Comparison of ENCODE assay signal across 17 cellular contexts in genomic region chr11:105100976-105101630, GRCh38. TPM values are rescaled to one million over a fixed set of nuclear protein-coding genes. Genes with fewer than 3 reads are reported as not detected.
DNase-seq lines count a peak whose midpoint lies in the region; ATAC-seq, FAIRE-seq and TF ChIP-seq lines count a peak whose summit lies in the region.
"Had no signal": no experiment of that assay in that cellular context is flagged by ENCODE, and none has a peak within 500 bp of the region (broad histone marks: within the 10 kb centered on the region; RNA-seq: fewer than 3 reads in every experiment).

No MANE protein-coding gene starts in this region.

- DNase-seq in right lobe of liver (no peak), HepG2 (ENCODE audit: low spot score) (no peak), SKM-1 treated with dmso at 0.1 percent for 144 hours (lab: John Stamatoyannopoulos, UW; ENCODE audit: unreplicated experiment) (peak; percentile 38), upper lobe of right lung (no peak), NCI-H526 (lab: John Stamatoyannopoulos, UW) (no peak), GM13977 (ENCODE audit: low spot score) (no peak)
- DNase-seq: aorta, dermis blood vessel endothelial cell, foreskin fibroblast, NCI-H2227 treated with DMSO at 0.1 percent for 48 hours, stomach had no signal

- no peak overlapping the region for H3K27ac ChIP-seq in right lobe of liver
- H3K27ac ChIP-seq in HepG2 (ENCODE audit: extremely low read length, insufficient read depth, low read length) = no peak overlapping the region
- H3K27ac ChIP-seq in esophagus (ENCODE audit: low read depth in 2 of 2, low read length in 1 of 2) = peak overlapping the region; percentile 66 to 73
- H3K27ac ChIP-seq in upper lobe of right lung = no peak overlapping the region

- intact Hi-C loops in right lobe of liver (cut with DNase I) (no loop called here), HepG2 (cut with micrococcal nuclease; ENCODE audit: unreplicated experiment) (no loop called here), upper lobe of right lung (cut with DNase I) (no loop called here)

- FAIRE-seq in HepG2 (lab: Jason Lieb, UNC) = no peak
- FAIRE-seq: H1, islet of Langerhans had no signal

- in situ Hi-C loops in HepG2 (cut with HindIII; ENCODE audit: extremely low pct_ligation_motif_present, low pct_unique_long_range_greater_than_20kb) = no loop called here
- in situ Hi-C loops in GM13977 (cut with MboI; ENCODE audit: low pct_unique_long_range_greater_than_20kb, low sequenced_read_pairs, unreplicated experiment) = no loop called here

- BruUV-seq in HepG2 (replicated peaks; lab: Mats Ljungman, UMichigan) = no TSS peak

- TF ChIP-seq EP300 in HepG2 (IDR thresholded peaks at IDR 0.05; ENCODE audit: low read depth in 2 of 2, low read length in 2 of 2) (no peak), HepG2 (CRISPR knock-in tag; IDR thresholded peaks at IDR 0.05; ENCODE audit: borderline replicate concordance) (no peak)

- ATAC-seq in right lobe of liver = peak in 3 of 4 donors; percentile 6 to 47 (median 26)
- ATAC-seq in HepG2 = no peak
- peak; percentile 78 for ATAC-seq in upper lobe of right lung
- ATAC-seq in HG03108 (IDR thresholded peaks at IDR 0.05; ENCODE audit: unreplicated experiment) = no peak

- CTCF ChIA-PET in HepG2 (lab: Yijun Ruan, JAX; ENCODE audit: low intra/inter-chr PET ratio, low total read pairs) = no interaction called here

- H3K79me2 ChIP-seq in HepG2 (ENCODE audit: insufficient read depth, low read length) = no peaks in the 10 kb centered on the region

- H3K9me3 ChIP-seq in right lobe of liver = no peaks in the 10 kb centered on the region
- H3K9me3 ChIP-seq in HepG2 (ENCODE audit: low read length) = no peaks in the 10 kb centered on the region
- no peaks in the 10 kb centered on the region for H3K9me3 ChIP-seq in esophagus (ENCODE audit: control insufficient read depth in 2 of 2, insufficient read depth in 1 of 2, low read depth in 1 of 2, low read length in 1 of 2)
- no peaks in the 10 kb centered on the region for H3K9me3 ChIP-seq in upper lobe of right lung
- H3K9me3 ChIP-seq: stomach had no signal

- TF ChIP-seq POLR2A in right lobe of liver (IDR thresholded peaks at IDR 0.05) (no peak), HepG2 (IDR thresholded peaks at IDR 0.05; ENCODE audit: insufficient read depth in 1 of 2, low read depth in 2 of 2, low read length in 2 of 2) (no peak)

- H3K4me1 ChIP-seq in right lobe of liver (no peaks in the 10 kb centered on the region), HepG2 (ENCODE audit: insufficient read depth, low read length) (no peaks in the 10 kb centered on the region), esophagus (ENCODE audit: control insufficient read depth in 2 of 2, insufficient read depth in 2 of 2, low read length in 1 of 2) (no peaks in the 10 kb centered on the region), upper lobe of right lung (no peaks in the 10 kb centered on the region)
- H3K4me1 ChIP-seq: stomach had no signal

- no peak overlapping the region for H3K9ac ChIP-seq in HepG2 (ENCODE audit: insufficient read depth, low read depth, low read length)

- no peak overlapping the region for H2AFZ ChIP-seq in HepG2 (ENCODE audit: low read length)

- H3K36me3 ChIP-seq in right lobe of liver = no peaks in the 10 kb centered on the region
- H3K36me3 ChIP-seq in HepG2 (replicated peaks in 1 of 2; ENCODE audit: control insufficient read depth in 1 of 2, insufficient read depth in 2 of 2, low read length in 2 of 2) = no peaks in the 10 kb centered on the region
- H3K36me3 ChIP-seq in esophagus (ENCODE audit: control insufficient read depth in 2 of 2, insufficient read depth in 2 of 2, low read length in 1 of 2) = no peaks in the 10 kb centered on the region
- H3K36me3 ChIP-seq in upper lobe of right lung = no peaks in the 10 kb centered on the region
- H3K36me3 ChIP-seq: stomach had no signal

- no peaks in the 10 kb centered on the region for H4K20me1 ChIP-seq in HepG2 (ENCODE audit: insufficient read depth, low read length)

- H3K4me2 ChIP-seq in HepG2 (ENCODE audit: low read depth, low read length) = no peak overlapping the region

- no peak for TF ChIP-seq RAD21 in HepG2 (CRISPR knock-in tag; IDR thresholded peaks at IDR 0.05)

- WGBS in right lobe of liver (ENCODE audit: insufficient coverage, low coverage, low lambda C conversion rate, missing lambda C conversion rate) = 55% methylated on average over 2 of the region's 2 CpGs
- WGBS in HepG2 (ENCODE audit: low lambda C conversion rate) = 0% methylated on average over 2 of the region's 2 CpGs
- 45 to 58% methylated on average over 2 of the region's 2 CpGs for WGBS in esophagus, 2 donors

- POLR2A ChIA-PET in HepG2 (lab: Yijun Ruan, JAX) = no interaction called here

- H3K4me3 ChIP-seq in right lobe of liver = no peak overlapping the region
- H3K4me3 ChIP-seq in HepG2 (replicated peaks in 1 of 3; ENCODE audit: insufficient read depth in 1 of 3, low read depth in 2 of 3, low read length in 3 of 3) = no peak overlapping the region
- peak overlapping the region in 1 of 2 donors; percentile 29 for H3K4me3 ChIP-seq in esophagus (ENCODE audit: low read depth in 1 of 2, low read length in 2 of 2)
- H3K4me3 ChIP-seq in upper lobe of right lung = no peak overlapping the region
- H3K4me3 ChIP-seq: stomach had no signal

- H3K27me3 ChIP-seq in right lobe of liver (no peaks in the 10 kb centered on the region), HepG2 (ENCODE audit: control insufficient read depth in 1 of 2, insufficient read depth in 2 of 2, low read length in 2 of 2) (no peaks in the 10 kb centered on the region; a peak in 1 of 5 replicates), esophagus (ENCODE audit: control insufficient read depth in 1 of 2, insufficient read depth in 2 of 2, low read length in 2 of 2) (no peaks in the 10 kb centered on the region), upper lobe of right lung (no peaks in the 10 kb centered on the region)
- H3K27me3 ChIP-seq: stomach had no signal

- TF ChIP-seq CTCF in right lobe of liver (IDR thresholded peaks at IDR 0.05) (no peak), HepG2 (CRISPR knock-in tag; IDR thresholded peaks at IDR 0.05) (no peak), upper lobe of right lung (IDR thresholded peaks at IDR 0.05) (no peak), GM13977 (IDR thresholded peaks at IDR 0.05; ENCODE audit: extremely low read depth, insufficient read depth, missing control alignments) (no peak)

TF ChIP-seq in HepG2, 621 proteins besides CTCF, POLR2A, EP300 and RAD21 (continues in another document):
- TF ChIP-seq SPEN (CRISPR knock-in tag; IDR thresholded peaks at IDR 0.05; ENCODE audit: low read depth) = no peak

RNA-seq across cellular contexts. Expression of gene CARD18, which starts 38.5 kb away (rescaled TPM):
- total RNA-seq in right lobe of liver (not detected), HepG2 (2016; rRNA removed; fragmentation: Illumina TruSeq; extraction: Trizol) (not detected in 2 replicates), upper lobe of right lung (not detected)
- total RNA-seq in HepG2 (2016; cell fraction: cytosol; rRNA removed; fragmentation: Illumina TruSeq; extraction: Trizol; ENCODE audit: low read depth) = not detected in 2 replicates
- total RNA-seq in HepG2 (2016; cell fraction: insoluble cytoplasmic fraction; rRNA removed; fragmentation: Illumina TruSeq; extraction: Trizol) = not detected in 2 replicates
- not detected in 2 replicates for total RNA-seq in HepG2 (2016; cell fraction: membrane; rRNA removed; fragmentation: Illumina TruSeq; extraction: Trizol)
- not detected in 2 replicates for total RNA-seq in HepG2 (2016; cell fraction: nucleus; rRNA removed; fragmentation: Illumina TruSeq; extraction: Trizol)
- polyA plus RNA-seq in HepG2 (2011; rRNA removed) (not detected in 2 replicates), esophagus (1 to 10 TPM; 3.0 to 3.3 TPM)
- polyA plus RNA-seq in HepG2 (2011; cell fraction: cytosol; rRNA removed) = not detected in 2 replicates
- not detected in 2 replicates for polyA plus RNA-seq in HepG2 (2011; cell fraction: nucleus; rRNA removed)
- polyA plus RNA-seq in HepG2 (2012) = not detected in 2 replicates
- polyA plus RNA-seq in HepG2 (2016; cell fraction: cytosol; fragmentation: Illumina TruSeq; extraction: Trizol; ENCODE audit: low read depth) = not detected in 2 replicates
- not detected in 2 replicates for polyA plus RNA-seq in HepG2 (2016; cell fraction: insoluble cytoplasmic fraction; fragmentation: Illumina TruSeq; extraction: Trizol; ENCODE audit: low read depth)
- polyA plus RNA-seq in HepG2 (2016; cell fraction: membrane; fragmentation: Illumina TruSeq; extraction: Trizol; ENCODE audit: low read depth) = not detected in 2 replicates
- not detected in 2 replicates for polyA plus RNA-seq in HepG2 (2016; cell fraction: nucleus; fragmentation: Illumina TruSeq; extraction: Trizol; ENCODE audit: insufficient read depth, low read depth)
- not detected in 2 replicates for polyA minus RNA-seq in HepG2 (2011; rRNA and poly(A)+ RNA removed; ENCODE audit: low replicate concordance)
- polyA minus RNA-seq in HepG2 (2011; cell fraction: cytosol; rRNA and poly(A)+ RNA removed) = not detected in 2 replicates
- not detected in 2 replicates for polyA minus RNA-seq in HepG2 (2011; cell fraction: nucleus; rRNA and poly(A)+ RNA removed)
- total RNA-seq: aorta, dermis blood vessel endothelial cell, H1, PC-3, stomach had no signal
- polyA plus RNA-seq: aorta, BJ, H1 had no signal

RNA-seq across cellular contexts. Expression of gene CARD16, which starts 56.0 kb away (rescaled TPM):
- total RNA-seq in right lobe of liver = 10 to 100 TPM in 2 of 6 experiments, 1 to 10 TPM in 4; 1.8 to 12.8 (median 7.1) TPM
- 0.53 TPM in 1 of 2 replicates, not detected in the other for total RNA-seq in HepG2 (2016; rRNA removed; fragmentation: Illumina TruSeq; extraction: Trizol)
- not detected in 2 replicates for total RNA-seq in HepG2 (2016; cell fraction: cytosol; rRNA removed; fragmentation: Illumina TruSeq; extraction: Trizol; ENCODE audit: low read depth)
- total RNA-seq in HepG2 (2016; cell fraction: insoluble cytoplasmic fraction; rRNA removed; fragmentation: Illumina TruSeq; extraction: Trizol) = 0.39 and 0.45 TPM in 2 replicates
- total RNA-seq in HepG2 (2016; cell fraction: membrane; rRNA removed; fragmentation: Illumina TruSeq; extraction: Trizol) = 0.62 TPM in 1 of 2 replicates, not detected in the other
- total RNA-seq in HepG2 (2016; cell fraction: nucleus; rRNA removed; fragmentation: Illumina TruSeq; extraction: Trizol) = not detected in 2 replicates
- polyA plus RNA-seq in HepG2 (2011; rRNA removed) = 0.34 and 0.48 TPM in 2 replicates
- 0.15 and 0.45 TPM in 2 replicates for polyA plus RNA-seq in HepG2 (2011; cell fraction: cytosol; rRNA removed)
- 0.48 TPM in 1 of 2 replicates, not detected in the other for polyA plus RNA-seq in HepG2 (2011; cell fraction: nucleus; rRNA removed)
- polyA plus RNA-seq in HepG2 (2012) = 0.55 and 0.89 TPM in 2 replicates
- not detected in 2 replicates for polyA plus RNA-seq in HepG2 (2016; cell fraction: cytosol; fragmentation: Illumina TruSeq; extraction: Trizol; ENCODE audit: low read depth)
- 0.66 and 0.76 TPM in 2 replicates for polyA plus RNA-seq in HepG2 (2016; cell fraction: insoluble cytoplasmic fraction; fragmentation: Illumina TruSeq; extraction: Trizol; ENCODE audit: low read depth)
- polyA plus RNA-seq in HepG2 (2016; cell fraction: membrane; fragmentation: Illumina TruSeq; extraction: Trizol; ENCODE audit: low read depth) = 0.37 TPM in 1 of 2 replicates, not detected in the other
- not detected in 2 replicates for polyA plus RNA-seq in HepG2 (2016; cell fraction: nucleus; fragmentation: Illumina TruSeq; extraction: Trizol; ENCODE audit: insufficient read depth, low read depth)
- polyA minus RNA-seq in HepG2 (2011; rRNA and poly(A)+ RNA removed; ENCODE audit: low replicate concordance) = 13.3 TPM in 1 of 2 replicates, not detected in the other
- not detected in 2 replicates for polyA minus RNA-seq in HepG2 (2011; cell fraction: cytosol; rRNA and poly(A)+ RNA removed)
- not detected in 2 replicates for polyA minus RNA-seq in HepG2 (2011; cell fraction: nucleus; rRNA and poly(A)+ RNA removed)
- 10 to 100 TPM; 21.9 to 32.7 TPM for polyA plus RNA-seq in esophagus
- total RNA-seq in upper lobe of right lung = 74.0 TPM
- total RNA-seq: H1, PC-3 had no signal
- polyA plus RNA-seq: H1 had no signal

Comparison
In these comparisons a context has a peak if more than half of its experiments do, and no peak if none do; other contexts are left out.
1. ATAC-seq: peak in right lobe of liver (3 of 4) and upper lobe of right lung (single experiment); none in HepG2 (single experiment) and HG03108 (single experiment).
2. H3K27ac ChIP-seq: peak in esophagus (2 of 2); none in right lobe of liver (0 of 3), HepG2 (single experiment) and upper lobe of right lung (single experiment).